ENCODE assay signal across 1 cellular context in genomic region chr5:76657683-76658311, GRCh38.
TF ChIP-seq lines count a peak whose summit lies in the region.

No MANE protein-coding gene starts in this region.

TF ChIP-seq in K562, 482 proteins besides CTCF, POLR2A, EP300 and RAD21 (continued from another document):
- no peak for TF ChIP-seq ARID4B (CRISPR knock-in tag; IDR thresholded peaks at IDR 0.05)
- no peak for TF ChIP-seq THAP7 (CRISPR knock-in tag; IDR thresholded peaks at IDR 0.05)
- no peak for TF ChIP-seq RHOXF2B (CRISPR knock-in tag; conservative IDR thresholded peaks at IDR 0.05)
- TF ChIP-seq TAF1 (IDR thresholded peaks at IDR 0.05; ENCODE audit: control insufficient read depth, extremely low read depth, insufficient read depth, low read length, severe bottlenecking): peak; percentile 51
- TF ChIP-seq CBX3 (IDR thresholded peaks at IDR 0.05; ENCODE audit: borderline replicate concordance in 1 of 2, low read length in 2 of 2): peak in 1 of 2 experiments; percentile 90; a peak in 2 of 3 replicates
- no peak for TF ChIP-seq SREBF2 (CRISPR knock-in tag; IDR thresholded peaks at IDR 0.05)
- no peak for TF ChIP-seq EWSR1 (IDR thresholded peaks at IDR 0.05; ENCODE audit: borderline replicate concordance, low read depth, partially characterized antibody)
- no peak for TF ChIP-seq ZNF717 (CRISPR knock-in tag; IDR thresholded peaks at IDR 0.05)
- TF ChIP-seq KLF6 (CRISPR knock-in tag; IDR thresholded peaks at IDR 0.05; ENCODE audit: borderline replicate concordance): peak; percentile 46; the same call in 1 of the 2 replicates
- TF ChIP-seq CBX1 (IDR thresholded peaks at IDR 0.05; ENCODE audit: low read depth): no peak
- no peak for TF ChIP-seq CREB5 (CRISPR knock-in tag; IDR thresholded peaks at IDR 0.05)
- no peak for TF ChIP-seq ZBTB9 (CRISPR knock-in tag; IDR thresholded peaks at IDR 0.05)
- TF ChIP-seq OTX1 (CRISPR knock-in tag; IDR thresholded peaks at IDR 0.05): no peak
- peak; percentile 90 for TF ChIP-seq ETV1 (tag; conservative IDR thresholded peaks at IDR 0.05; ENCODE audit: low read depth)
- no peak for TF ChIP-seq BMI1 (IDR thresholded peaks at IDR 0.05; ENCODE audit: low read length)
- no peak; the same call in 1 of the 2 replicates for TF ChIP-seq MYBL2 (IDR thresholded peaks at IDR 0.05; ENCODE audit: low read depth)
- no peak for TF ChIP-seq MYBL2 (CRISPR knock-in tag; IDR thresholded peaks at IDR 0.05; ENCODE audit: borderline replicate concordance)
- TF ChIP-seq HDAC2 (IDR thresholded peaks at IDR 0.05): peak; percentile 93
- TF ChIP-seq TFE3 (CRISPR knock-in tag; IDR thresholded peaks at IDR 0.05): no peak
- TF ChIP-seq ZNF586 (CRISPR knock-in tag; conservative IDR thresholded peaks at IDR 0.05): no peak
- TF ChIP-seq FOXO4 (CRISPR knock-in tag; IDR thresholded peaks at IDR 0.05): no peak
